10 cellular contexts compared by ENCODE assay signal in genomic region chr20:63214514-63214913, GRCh38. TPM values are rescaled to one million over a fixed set of nuclear protein-coding genes. Genes with fewer than 3 reads are reported as not detected.
DNase-seq lines count a peak whose midpoint lies in the region; ATAC-seq and TF ChIP-seq lines count a peak whose summit lies in the region.
"Had no signal": no experiment of that assay in that cellular context is flagged by ENCODE, and none has a peak within 500 bp of the region (broad histone marks: within the 10 kb centered on the region; RNA-seq: fewer than 3 reads in every experiment).

No MANE protein-coding gene starts in this region.

- peak overlapping the region; percentile 97 for H3K27ac Mint-ChIP-seq in activated T-cell treated with anti-CD3 and anti-CD28 coated beads, Interleukin-2, amount 50 U/mL, for 24 hours
- peak overlapping the region; percentile 93; the same call in 1 of the 2 replicates for H3K27ac Mint-ChIP-seq in WTC11

- H3K27me3 ChIP-seq in hepatocyte, result no peaks in the 10 kb centered on the region
- peaks cover 1 to 4% of the 10 kb centered on the region in 2 donors for H3K27me3 ChIP-seq in stomach smooth muscle (ENCODE audit: control insufficient read depth in 1 of 2, insufficient read depth in 2 of 2, low read length in 2 of 2)

- peaks cover 60% of the 10 kb centered on the region for H3K36me3 Mint-ChIP-seq in activated T-cell treated with anti-CD3 and anti-CD28 coated beads, Interleukin-2, amount 50 U/mL, for 24 hours (ENCODE audit: low read depth)
- H3K36me3 Mint-ChIP-seq in WTC11, result peaks cover 45% of the 10 kb centered on the region

- peaks cover 60% of the 10 kb centered on the region for H3K4me1 Mint-ChIP-seq in activated T-cell treated with anti-CD3 and anti-CD28 coated beads, Interleukin-2, amount 50 U/mL, for 24 hours (ENCODE audit: low read depth)
- H3K4me1 Mint-ChIP-seq in WTC11, result peaks cover 28% of the 10 kb centered on the region

- WGBS in hepatocyte (ENCODE audit: low lambda C conversion rate, missing lambda C conversion rate), result 41% methylated on average over 6 of the region's 6 CpGs

- H3K27me3 Mint-ChIP-seq in activated T-cell treated with anti-CD3 and anti-CD28 coated beads, Interleukin-2, amount 50 U/mL, for 24 hours, result no peaks in the 10 kb centered on the region
- H3K27me3 Mint-ChIP-seq in WTC11 (ENCODE audit: low read depth), result no peaks in the 10 kb centered on the region

- no peaks in the 10 kb centered on the region for H3K9me3 Mint-ChIP-seq in activated T-cell treated with anti-CD3 and anti-CD28 coated beads, Interleukin-2, amount 50 U/mL, for 24 hours
- no peaks in the 10 kb centered on the region for H3K9me3 Mint-ChIP-seq in WTC11

- peaks cover 62% of the 10 kb centered on the region for H3K79me2 ChIP-seq in hepatocyte

- no peak overlapping the region for H2AFZ ChIP-seq in hepatocyte

- H3K9me2 ChIP-seq in hepatocyte (replicated peaks; ENCODE audit: insufficient read depth), result no peaks in the 10 kb centered on the region

- H3K27ac ChIP-seq in hepatocyte (peak overlapping the region; percentile 86), stomach smooth muscle (ENCODE audit: low read length) (no peak overlapping the region)

- peaks cover 61% of the 10 kb centered on the region for H4K20me1 ChIP-seq in hepatocyte (ENCODE audit: insufficient read depth, poor library complexity, severe bottlenecking)

- ATAC-seq in WTC11 (no peak), HG02970 (IDR thresholded peaks at IDR 0.05; ENCODE audit: low FRiP score, unreplicated experiment) (no peak)

- peak overlapping the region; percentile 98 for H3K4me3 Mint-ChIP-seq in activated T-cell treated with anti-CD3 and anti-CD28 coated beads, Interleukin-2, amount 50 U/mL, for 24 hours
- H3K4me3 Mint-ChIP-seq in WTC11, result peak overlapping the region; percentile 96

- POLR2A ChIA-PET in WTC11 (lab: Charles Lee), result interaction anchor here (0.6 to 1.0 kb wide), 2 partner anchors 9 to 40 kb away, joined by 3 read pairs; no protein-coding TSS in a partner anchor

- H3K9me3 ChIP-seq in hepatocyte (ENCODE audit: low read depth) (no peaks in the 10 kb centered on the region), stomach smooth muscle (ENCODE audit: control insufficient read depth in 2 of 2, low read length in 2 of 2) (no peaks in the 10 kb centered on the region)

- peak overlapping the region in 1 of 2 donors; percentile 78 for H3K9ac ChIP-seq in stomach smooth muscle (ENCODE audit: low read length in 2 of 2)

- no peak for DNase-seq in activated T-cell treated with anti-CD3 and anti-CD28 coated beads, Interleukin-2, amount 50 U/mL, for 24 hours
- no peak for DNase-seq in activated T-cell treated with anti-CD3 and anti-CD28 coated beads, Interleukin-2, amount 50 U/mL, for 48 hours
- no peak for DNase-seq in WTC11 (ENCODE audit: low spot score)
- no peak for DNase-seq in hepatocyte (ENCODE audit: low spot score)
- DNase-seq in NCI-H2029 (lab: John Stamatoyannopoulos, UW), result no peak
- no peak for DNase-seq in NCI-H146 treated with DMSO at 0.1 percent for 48 hours (lab: John Stamatoyannopoulos, UW; ENCODE audit: unreplicated experiment)

- peak overlapping the region; percentile 91 for H3K4me3 ChIP-seq in hepatocyte
- peak overlapping the region; percentile 82 to 87 for H3K4me3 ChIP-seq in stomach smooth muscle (ENCODE audit: low read length in 2 of 2)

- peak overlapping the region; percentile 85 for H3K4me2 ChIP-seq in hepatocyte

- no peaks in the 10 kb centered on the region for H3K36me3 ChIP-seq in hepatocyte (replicated peaks; ENCODE audit: insufficient read depth, low read depth)
- peaks cover 26 to 32% of the 10 kb centered on the region in 2 donors for H3K36me3 ChIP-seq in stomach smooth muscle (ENCODE audit: control insufficient read depth in 2 of 2, insufficient read depth in 2 of 2, low read length in 2 of 2)

- H3K4me1 ChIP-seq in hepatocyte (ENCODE audit: insufficient read depth) (peaks cover 42% of the 10 kb centered on the region), stomach smooth muscle (ENCODE audit: control insufficient read depth, insufficient read depth, low read length) (peaks cover 35% of the 10 kb centered on the region)

- CTCF ChIA-PET in WTC11 (lab: Charles Lee), result interaction anchor here (0.6 to 2.7 kb wide), 13 partner anchors 9 to 571 kb away, joined by 3 to 36 read pairs (median 5); no protein-coding TSS in a partner anchor

- TF ChIP-seq CTCF in WTC11 (IDR thresholded peaks at IDR 0.05) (no peak), hepatocyte (IDR thresholded peaks at IDR 0.05; ENCODE audit: poor library complexity) (no peak)

TF ChIP-seq in WTC11, 78 proteins besides CTCF, POLR2A, EP300 and RAD21 (continues in another document):
- TF ChIP-seq TEAD4 (CRISPR knock-in tag; IDR thresholded peaks at IDR 0.05) (no peak), ZNF423 (CRISPR knock-in tag; IDR thresholded peaks at IDR 0.05) (no peak), STAT6 (CRISPR knock-in tag; conservative IDR thresholded peaks at IDR 0.05; ENCODE audit: low read depth) (no peak), FOXK1 (CRISPR knock-in tag; IDR thresholded peaks at IDR 0.05) (no peak), ZSCAN18 (CRISPR knock-in tag; IDR thresholded peaks at IDR 0.05) (no peak), NR1H2 (CRISPR knock-in tag; IDR thresholded peaks at IDR 0.05) (no peak), ZNF263 (CRISPR knock-in tag; IDR thresholded peaks at IDR 0.05; ENCODE audit: low read depth) (no peak), NFYB (CRISPR knock-in tag; conservative IDR thresholded peaks at IDR 0.05; ENCODE audit: low read depth) (no peak), EMX1 (CRISPR knock-in tag; IDR thresholded peaks at IDR 0.05) (no peak), PRDM15 (CRISPR knock-in tag; IDR thresholded peaks at IDR 0.05) (no peak), MAX (CRISPR knock-in tag; IDR thresholded peaks at IDR 0.05) (no peak)

RNA-seq across cellular contexts. Expression of gene YTHDF1, which starts 1.4 kb away (rescaled TPM):
- 50.2 to 61.3 TPM (median 51.3 TPM) in 3 replicates for total RNA-seq in WTC11 (2021)
- total RNA-seq in hepatocyte, result 35.9 and 36.0 TPM in 2 replicates
- 51.2 and 57.4 TPM in 2 replicates for polyA plus RNA-seq in hepatocyte

RNA-seq across cellular contexts. Expression of gene BIRC7, which starts 21.2 kb away (rescaled TPM):
- total RNA-seq in WTC11 (2021), result 0.17 to 0.23 TPM in 2 of 3 replicates, not detected in the other
- 0.43 TPM in 1 of 2 replicates, not detected in the other for total RNA-seq in hepatocyte
- polyA plus RNA-seq in hepatocyte, result 2.0 and 2.1 TPM in 2 replicates

RNA-seq across cellular contexts. Expression of gene NKAIN4, which starts 39.7 kb away (rescaled TPM):
- total RNA-seq in WTC11 (2021), result 7.2 to 11.0 TPM (median 9.6 TPM) in 3 replicates
- total RNA-seq in hepatocyte, result 13.5 and 23.0 TPM in 2 replicates
- polyA plus RNA-seq in hepatocyte, result 21.0 and 22.9 TPM in 2 replicates
- total RNA-seq: HT-29, omental fat pad had no signal

RNA-seq across cellular contexts. Expression of gene ARFGAP1, which starts 58.1 kb away (rescaled TPM):
- total RNA-seq in WTC11 (2021) (115 to 207 TPM (median 121 TPM) in 3 replicates), hepatocyte (54.9 and 78.2 TPM in 2 replicates)
- polyA plus RNA-seq in hepatocyte, result 99.0 and 134 TPM in 2 replicates
